Comparison of ENCODE assay signal across 10 cellular contexts in the genomic region with DNA sequence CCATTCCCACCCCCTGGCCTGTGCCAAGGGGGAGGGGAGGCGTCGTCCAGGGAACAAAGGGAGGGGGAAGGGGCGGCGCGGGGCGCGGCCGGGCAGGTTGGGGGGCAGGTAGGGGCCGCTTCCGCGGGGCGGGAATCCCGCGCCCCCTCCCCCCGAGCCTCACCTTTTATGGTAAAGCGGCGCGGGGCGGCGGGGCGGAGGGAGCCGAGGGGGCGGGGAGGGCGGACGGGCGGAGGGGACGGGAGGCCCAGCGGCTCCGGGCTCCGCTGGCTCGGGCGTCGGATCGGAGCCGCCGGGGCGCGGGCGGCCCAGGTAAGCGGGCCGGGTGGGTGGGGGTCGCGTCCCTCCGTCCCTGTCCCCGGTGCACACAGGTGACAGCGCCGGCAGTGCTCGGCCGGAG. TPM values are rescaled to one million over a fixed set of nuclear protein-coding genes. Genes with fewer than 3 reads are reported as not detected.
DNase-seq lines count a peak whose midpoint lies in the region; ATAC-seq and TF ChIP-seq lines count a peak whose summit lies in the region.
"Had no signal": no experiment of that assay in that cellular context is flagged by ENCODE, and none has a peak within 500 bp of the region (broad histone marks: within the 10 kb centered on the region; RNA-seq: fewer than 3 reads in every experiment).

A gene with protein sequence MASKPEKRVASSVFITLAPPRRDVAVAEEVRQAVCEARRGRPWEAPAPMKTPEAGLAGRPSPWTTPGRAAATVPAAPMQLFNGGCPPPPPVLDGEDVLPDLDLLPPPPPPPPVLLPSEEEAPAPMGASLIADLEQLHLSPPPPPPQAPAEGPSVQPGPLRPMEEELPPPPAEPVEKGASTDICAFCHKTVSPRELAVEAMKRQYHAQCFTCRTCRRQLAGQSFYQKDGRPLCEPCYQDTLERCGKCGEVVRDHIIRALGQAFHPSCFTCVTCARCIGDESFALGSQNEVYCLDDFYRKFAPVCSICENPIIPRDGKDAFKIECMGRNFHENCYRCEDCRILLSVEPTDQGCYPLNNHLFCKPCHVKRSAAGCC (plus strand): TSS at position 259 of the 400 bp plus-strand sequence. CDS start 6,189 bp downstream, outside the sequence.

- no peak for TF ChIP-seq CTCF in cardiac fibroblast (IDR thresholded peaks at IDR 0.05; ENCODE audit: low read depth, low read length)

- peak; percentile 34 to 52 for ATAC-seq in activated T-cell treated with anti-CD3 and anti-CD28 coated beads, Interleukin-2, amount 50 U/mL, for 72 hours (replicated peaks in 1 of 2)
- peak; percentile 6 for ATAC-seq in left colon
- peak; percentile 29 for ATAC-seq in stimulated activated naive CD8-positive, alpha-beta T cell treated with anti-CD3 and anti-CD28 coated beads, Interleukin-15, amount 100 ng/mL, for 72 hours
- ATAC-seq in GM21786 (IDR thresholded peaks at IDR 0.05; ENCODE audit: unreplicated experiment), result no peak
- ATAC-seq in HG03196 (IDR thresholded peaks at IDR 0.05; ENCODE audit: unreplicated experiment), result no peak

- H3K4me3 Mint-ChIP-seq in activated T-cell treated with anti-CD3 and anti-CD28 coated beads, Interleukin-2, amount 50 U/mL, for 72 hours, result peak within 1 kb of the TSS; percentile 57 to 63
- peak within 1 kb of the TSS; percentile 50 to 74 for H3K4me3 Mint-ChIP-seq in stimulated activated naive CD8-positive, alpha-beta T cell treated with anti-CD3 and anti-CD28 coated beads, Interleukin-15, amount 100 ng/mL, for 72 hours

- H3K27me3 Mint-ChIP-seq in activated T-cell treated with anti-CD3 and anti-CD28 coated beads, Interleukin-2, amount 50 U/mL, for 72 hours (ENCODE audit: low read depth), result peaks cover 46% of the 10 kb centered on the region
- peaks cover 77% of the 10 kb centered on the region for H3K27me3 Mint-ChIP-seq in stimulated activated naive CD8-positive, alpha-beta T cell treated with anti-CD3 and anti-CD28 coated beads, Interleukin-15, amount 100 ng/mL, for 72 hours

- DNase-seq in activated T-cell treated with anti-CD3 and anti-CD28 coated beads, Interleukin-2, amount 50 U/mL, for 72 hours, result no peak
- DNase-seq in activated T-cell treated with anti-CD3 and anti-CD28 coated beads for 4 hours, result no peak
- peak in 1 of 2 donors; percentile 36 for DNase-seq in cardiac fibroblast (ENCODE audit: low read depth in 2 of 2)
- peak in 1 of 2 donors; percentile 63 for DNase-seq in left colon
- DNase-seq in stimulated activated naive CD8-positive, alpha-beta T cell treated with anti-CD3 and anti-CD28 coated beads, Interleukin-15, amount 100 ng/mL, for 72 hours, result no peak
- DNase-seq in amniotic stem cell (lab: John Stamatoyannopoulos, UW), result no peak

- H3K4me1 Mint-ChIP-seq in activated T-cell treated with anti-CD3 and anti-CD28 coated beads, Interleukin-2, amount 50 U/mL, for 72 hours (ENCODE audit: low read depth), result peaks cover 8% of the 10 kb centered on the region
- H3K4me1 Mint-ChIP-seq in stimulated activated naive CD8-positive, alpha-beta T cell treated with anti-CD3 and anti-CD28 coated beads, Interleukin-15, amount 100 ng/mL, for 72 hours, result peaks cover 25% of the 10 kb centered on the region

- intact Hi-C loops in left colon (cut with DNase I, micrococcal nuclease), result no loop called here

- no peak within 1 kb of the TSS for H3K27ac Mint-ChIP-seq in activated T-cell treated with anti-CD3 and anti-CD28 coated beads, Interleukin-2, amount 50 U/mL, for 72 hours
- peak within 1 kb of the TSS in 1 of 2 donors; percentile 33 for H3K27ac Mint-ChIP-seq in stimulated activated naive CD8-positive, alpha-beta T cell treated with anti-CD3 and anti-CD28 coated beads, Interleukin-15, amount 100 ng/mL, for 72 hours
- H3K27ac Mint-ChIP-seq: activated naive CD4-positive, alpha-beta T cell treated with anti-CD3 and anti-CD28 coated beads, Interleukin-2, amount 50 U/mL, for 72 hours had no signal

- no peaks in the 10 kb centered on the region for H3K36me3 Mint-ChIP-seq in activated T-cell treated with anti-CD3 and anti-CD28 coated beads, Interleukin-2, amount 50 U/mL, for 72 hours (ENCODE audit: insufficient read depth in 2 of 2)
- H3K36me3 Mint-ChIP-seq: activated naive CD4-positive, alpha-beta T cell treated with anti-CD3 and anti-CD28 coated beads, Interleukin-2, amount 50 U/mL, for 72 hours had no signal

- H3K9me3 Mint-ChIP-seq in activated T-cell treated with anti-CD3 and anti-CD28 coated beads, Interleukin-2, amount 50 U/mL, for 72 hours, result no peaks in the 10 kb centered on the region
- no peaks in the 10 kb centered on the region for H3K9me3 Mint-ChIP-seq in stimulated activated naive CD8-positive, alpha-beta T cell treated with anti-CD3 and anti-CD28 coated beads, Interleukin-15, amount 100 ng/mL, for 72 hours
- H3K9me3 Mint-ChIP-seq: activated naive CD4-positive, alpha-beta T cell treated with anti-CD3 and anti-CD28 coated beads, Interleukin-2, amount 50 U/mL, for 72 hours had no signal

- H3K4me3 ChIP-seq in cardiac fibroblast (replicated peaks in 1 of 2; ENCODE audit: low read depth in 2 of 2, low read length in 2 of 2), result peak within 1 kb of the TSS; percentile 75 to 88
- H3K4me3 ChIP-seq: GM12878 had no signal

RNA-seq across cellular contexts. Expression of the gene that starts here (rescaled TPM):
- total RNA-seq in activated T-cell treated with anti-CD3 and anti-CD28 coated beads, Interleukin-2, amount 50 U/mL, for 72 hours, result not detected
- 100 to 1,000 TPM; 275 to 294 TPM for total RNA-seq in left colon

Comparison
In these comparisons a context has a peak if more than half of its experiments do, and no peak if none do; other contexts are left out.
1. RNA of the gene that starts here (total RNA-seq): 275 to 294 TPM in left colon; not detected in activated T-cell treated with anti-CD3 and anti-CD28 coated beads, Interleukin-2, amount 50 U/mL, for 72 hours; every median in the first group is over 100 times any median in the second.
2. Peak in ATAC-seq in activated T-cell treated with anti-CD3 and anti-CD28 coated beads, Interleukin-2, amount 50 U/mL, for 72 hours; RNA of the gene not detected or under 1 TPM.
3. ATAC-seq: peak in left colon (single experiment) and stimulated activated naive CD8-positive, alpha-beta T cell treated with anti-CD3 and anti-CD28 coated beads, Interleukin-15, amount 100 ng/mL, for 72 hours (single experiment); none in GM21786 (single experiment) and HG03196 (single experiment).